18 cellular contexts compared by ENCODE assay signal in the genomic region with DNA sequence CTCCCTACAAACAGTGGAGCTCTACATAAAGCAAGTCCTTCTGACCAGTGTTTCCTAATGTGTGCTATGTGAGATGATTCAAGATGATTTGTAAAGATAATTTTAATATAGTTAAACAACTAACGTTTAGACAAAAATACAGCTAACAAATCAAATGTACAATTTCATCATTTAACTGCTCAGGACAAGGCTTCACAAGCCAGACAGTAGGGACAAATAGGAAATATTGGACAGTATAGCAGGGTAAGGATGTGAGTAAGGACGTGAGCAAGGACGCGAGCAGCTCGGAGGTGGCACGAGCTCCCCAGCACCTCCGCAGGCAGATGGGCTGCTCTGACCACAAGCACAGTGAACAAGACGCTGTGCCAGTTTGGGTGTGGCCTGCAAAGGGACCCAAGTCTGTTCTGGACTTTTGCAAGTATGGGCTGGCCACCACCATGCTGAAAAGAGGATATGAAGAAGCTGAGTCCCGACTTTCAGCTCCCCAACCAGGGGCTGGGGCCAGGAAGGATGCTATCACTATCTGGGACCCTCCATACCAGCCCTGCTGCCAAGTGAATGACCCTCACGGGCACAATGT. TPM values are rescaled to one million over a fixed set of nuclear protein-coding genes. Genes with fewer than 3 reads are reported as not detected.
"Had no signal": no experiment of that assay in that cellular context is flagged by ENCODE, and none has a peak within 500 bp of the region (broad histone marks: within the 10 kb centered on the region; RNA-seq: fewer than 3 reads in every experiment).

No MANE protein-coding gene starts in this region.

- H3K27me3 ChIP-seq: sigmoid colon, SJSA1, spleen had no signal

- H3K4me3 ChIP-seq: sigmoid colon, SJSA1, spleen, thoracic aorta had no signal

- H3K27ac Mint-ChIP-seq: activated CD8-positive, alpha-beta memory T cell treated with anti-CD3 and anti-CD28 coated beads, Interleukin-2, amount 10 ng/mL, durations not matched to agents 7 days and 5 days; brain; T-helper 2 cell treated with Interferon-gamma antibody and Interleukin-4, amounts not matched to agents 5 μg/mL and 100 μg/mL, for 36 hours had no signal

- H3K27me3 Mint-ChIP-seq: activated CD8-positive, alpha-beta memory T cell treated with anti-CD3 and anti-CD28 coated beads, Interleukin-2, amount 10 ng/mL, durations not matched to agents 7 days and 5 days; brain; central memory CD8-positive, alpha-beta T cell had no signal

- H3K9me3 ChIP-seq: sigmoid colon, SJSA1, spleen, thoracic aorta had no signal

- DNase-seq: activated CD8-positive, alpha-beta memory T cell treated with anti-CD3 and anti-CD28 coated beads, Interleukin-2, amount 10 ng/mL, durations not matched to agents 7 days and 5 days; activated effector memory CD4-positive, alpha-beta T cell treated with Interleukin-2 at 50 U/mL for 16 hours; activated T-cell treated with anti-CD3 and anti-CD28 coated beads, Interleukin-2, amount 50 U/mL, for 4 hours; cortex of kidney; effector CD8-positive, alpha-beta T cell; foreskin melanocyte; immature natural killer cell; midbrain; occipital lobe; sigmoid colon; spleen had no signal

- H3K4me3 Mint-ChIP-seq: activated CD8-positive, alpha-beta memory T cell treated with anti-CD3 and anti-CD28 coated beads, Interleukin-2, amount 10 ng/mL, durations not matched to agents 7 days and 5 days; activated T-cell treated with anti-CD3 and anti-CD28 coated beads, Interleukin-2, amount 50 U/mL, for 4 hours; brain; central memory CD8-positive, alpha-beta T cell; immature natural killer cell; T-helper 2 cell treated with Interferon-gamma antibody and Interleukin-4, amounts not matched to agents 5 μg/mL and 100 μg/mL, for 36 hours had no signal

- ATAC-seq: activated CD8-positive, alpha-beta memory T cell treated with anti-CD3 and anti-CD28 coated beads, Interleukin-2, amount 10 ng/mL, durations not matched to agents 7 days and 5 days; activated naive CD4-positive, alpha-beta T cell treated with anti-CD3 and anti-CD28 coated beads, Interleukin-2, amount 50 U/mL, for 72 hours; activated T-cell treated with anti-CD3 and anti-CD28 coated beads, Interleukin-2, amount 50 U/mL, for 4 hours had no signal

- H3K9me3 Mint-ChIP-seq: activated naive CD4-positive, alpha-beta T cell treated with anti-CD3 and anti-CD28 coated beads, Interleukin-2, amount 50 U/mL, for 72 hours; activated T-cell treated with anti-CD3 and anti-CD28 coated beads, Interleukin-2, amount 50 U/mL, for 4 hours; brain; central memory CD8-positive, alpha-beta T cell; immature natural killer cell; T-helper 2 cell treated with Interferon-gamma antibody and Interleukin-4, amounts not matched to agents 5 μg/mL and 100 μg/mL, for 36 hours had no signal

- H3K27ac ChIP-seq: epithelial cell of prostate, sigmoid colon, SJSA1, spleen, thoracic aorta had no signal

RNA-seq across cellular contexts. Expression of a gene that starts 40.7 kb away (rescaled TPM):
- total RNA-seq: SJSA1 had no signal
